In genomic region chr19:35278578-35279284, GRCh38 we compare ENCODE assay signal across 1 cellular context.
TF ChIP-seq lines count a peak whose summit lies in the region.

No MANE protein-coding gene starts in this region.

TF ChIP-seq in K562, 482 proteins besides CTCF, POLR2A, EP300 and RAD21:
- TF ChIP-seq EHMT2 (IDR thresholded peaks at IDR 0.05) (no peak), ZFP36 (IDR thresholded peaks at IDR 0.05; ENCODE audit: low read depth, low read length, partially characterized antibody) (no peak), PRPF4 (IDR thresholded peaks at IDR 0.05; ENCODE audit: insufficient read depth, low read depth, low read length, poor library complexity, severe bottlenecking) (no peak), ZNF212 (CRISPR knock-in tag; IDR thresholded peaks at IDR 0.05) (no peak), SNRNP70 (optimal IDR thresholded peaks at IDR 0.05; ENCODE audit: low read depth, low read length) (no peak), PHF20 (IDR thresholded peaks at IDR 0.05; ENCODE audit: partially characterized antibody) (no peak), ZNF717 (CRISPR knock-in tag; IDR thresholded peaks at IDR 0.05) (no peak), RBM34 (IDR thresholded peaks at IDR 0.05; ENCODE audit: borderline replicate concordance, insufficient read depth, low read length) (no peak), ZNF785 (CRISPR knock-in tag; IDR thresholded peaks at IDR 0.05) (no peak), RBFOX2 (IDR thresholded peaks at IDR 0.05; ENCODE audit: low read depth, low read length) (peak; percentile 39), MTA1 (IDR thresholded peaks at IDR 0.05; ENCODE audit: borderline replicate concordance) (no peak), ZBTB33 (CRISPR knock-in tag; IDR thresholded peaks at IDR 0.05) (peak; percentile 72), DDX20 (tag; IDR thresholded peaks at IDR 0.05; ENCODE audit: low read depth) (no peak), SIRT6 (IDR thresholded peaks at IDR 0.05; ENCODE audit: low read depth, low read length) (no peak), POLR2G (IDR thresholded peaks at IDR 0.05; ENCODE audit: low read depth, low read length) (peak; percentile 52; the same call in 1 of the 2 replicates), CXXC5 (CRISPR knock-in tag; IDR thresholded peaks at IDR 0.05) (no peak), THRA (IDR thresholded peaks at IDR 0.05) (no peak), ETV1 (tag; conservative IDR thresholded peaks at IDR 0.05; ENCODE audit: low read depth) (no peak), PURB (CRISPR knock-in tag; IDR thresholded peaks at IDR 0.05; ENCODE audit: low read depth) (no peak), CHD7 (IDR thresholded peaks at IDR 0.05; ENCODE audit: low read depth, low read length) (no peak), MAX (CRISPR knock-in tag; IDR thresholded peaks at IDR 0.05) (no peak)
- TF ChIP-seq, protein P1, sequence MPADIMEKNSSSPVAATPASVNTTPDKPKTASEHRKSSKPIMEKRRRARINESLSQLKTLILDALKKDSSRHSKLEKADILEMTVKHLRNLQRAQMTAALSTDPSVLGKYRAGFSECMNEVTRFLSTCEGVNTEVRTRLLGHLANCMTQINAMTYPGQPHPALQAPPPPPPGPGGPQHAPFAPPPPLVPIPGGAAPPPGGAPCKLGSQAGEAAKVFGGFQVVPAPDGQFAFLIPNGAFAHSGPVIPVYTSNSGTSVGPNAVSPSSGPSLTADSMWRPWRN (IDR thresholded peaks at IDR 0.05; ENCODE audit: low read depth) = no peak
- TF ChIP-seq, protein P2, sequence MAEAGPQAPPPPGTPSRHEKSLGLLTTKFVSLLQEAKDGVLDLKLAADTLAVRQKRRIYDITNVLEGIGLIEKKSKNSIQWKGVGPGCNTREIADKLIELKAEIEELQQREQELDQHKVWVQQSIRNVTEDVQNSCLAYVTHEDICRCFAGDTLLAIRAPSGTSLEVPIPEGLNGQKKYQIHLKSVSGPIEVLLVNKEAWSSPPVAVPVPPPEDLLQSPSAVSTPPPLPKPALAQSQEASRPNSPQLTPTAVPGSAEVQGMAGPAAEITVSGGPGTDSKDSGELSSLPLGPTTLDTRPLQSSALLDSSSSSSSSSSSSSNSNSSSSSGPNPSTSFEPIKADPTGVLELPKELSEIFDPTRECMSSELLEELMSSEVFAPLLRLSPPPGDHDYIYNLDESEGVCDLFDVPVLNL (CRISPR knock-in tag; IDR thresholded peaks at IDR 0.05; ENCODE audit: low read depth) = no peak
- TF ChIP-seq, protein P3, sequence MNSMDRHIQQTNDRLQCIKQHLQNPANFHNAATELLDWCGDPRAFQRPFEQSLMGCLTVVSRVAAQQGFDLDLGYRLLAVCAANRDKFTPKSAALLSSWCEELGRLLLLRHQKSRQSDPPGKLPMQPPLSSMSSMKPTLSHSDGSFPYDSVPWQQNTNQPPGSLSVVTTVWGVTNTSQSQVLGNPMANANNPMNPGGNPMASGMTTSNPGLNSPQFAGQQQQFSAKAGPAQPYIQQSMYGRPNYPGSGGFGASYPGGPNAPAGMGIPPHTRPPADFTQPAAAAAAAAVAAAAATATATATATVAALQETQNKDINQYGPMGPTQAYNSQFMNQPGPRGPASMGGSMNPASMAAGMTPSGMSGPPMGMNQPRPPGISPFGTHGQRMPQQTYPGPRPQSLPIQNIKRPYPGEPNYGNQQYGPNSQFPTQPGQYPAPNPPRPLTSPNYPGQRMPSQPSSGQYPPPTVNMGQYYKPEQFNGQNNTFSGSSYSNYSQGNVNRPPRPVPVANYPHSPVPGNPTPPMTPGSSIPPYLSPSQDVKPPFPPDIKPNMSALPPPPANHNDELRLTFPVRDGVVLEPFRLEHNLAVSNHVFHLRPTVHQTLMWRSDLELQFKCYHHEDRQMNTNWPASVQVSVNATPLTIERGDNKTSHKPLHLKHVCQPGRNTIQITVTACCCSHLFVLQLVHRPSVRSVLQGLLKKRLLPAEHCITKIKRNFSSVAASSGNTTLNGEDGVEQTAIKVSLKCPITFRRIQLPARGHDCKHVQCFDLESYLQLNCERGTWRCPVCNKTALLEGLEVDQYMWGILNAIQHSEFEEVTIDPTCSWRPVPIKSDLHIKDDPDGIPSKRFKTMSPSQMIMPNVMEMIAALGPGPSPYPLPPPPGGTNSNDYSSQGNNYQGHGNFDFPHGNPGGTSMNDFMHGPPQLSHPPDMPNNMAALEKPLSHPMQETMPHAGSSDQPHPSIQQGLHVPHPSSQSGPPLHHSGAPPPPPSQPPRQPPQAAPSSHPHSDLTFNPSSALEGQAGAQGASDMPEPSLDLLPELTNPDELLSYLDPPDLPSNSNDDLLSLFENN (IDR thresholded peaks at IDR 0.05; ENCODE audit: low read depth in 2 of 2, low read length in 2 of 2) = no peak
